Comparison of ENCODE assay signal across 1 cellular context in the genomic region with DNA sequence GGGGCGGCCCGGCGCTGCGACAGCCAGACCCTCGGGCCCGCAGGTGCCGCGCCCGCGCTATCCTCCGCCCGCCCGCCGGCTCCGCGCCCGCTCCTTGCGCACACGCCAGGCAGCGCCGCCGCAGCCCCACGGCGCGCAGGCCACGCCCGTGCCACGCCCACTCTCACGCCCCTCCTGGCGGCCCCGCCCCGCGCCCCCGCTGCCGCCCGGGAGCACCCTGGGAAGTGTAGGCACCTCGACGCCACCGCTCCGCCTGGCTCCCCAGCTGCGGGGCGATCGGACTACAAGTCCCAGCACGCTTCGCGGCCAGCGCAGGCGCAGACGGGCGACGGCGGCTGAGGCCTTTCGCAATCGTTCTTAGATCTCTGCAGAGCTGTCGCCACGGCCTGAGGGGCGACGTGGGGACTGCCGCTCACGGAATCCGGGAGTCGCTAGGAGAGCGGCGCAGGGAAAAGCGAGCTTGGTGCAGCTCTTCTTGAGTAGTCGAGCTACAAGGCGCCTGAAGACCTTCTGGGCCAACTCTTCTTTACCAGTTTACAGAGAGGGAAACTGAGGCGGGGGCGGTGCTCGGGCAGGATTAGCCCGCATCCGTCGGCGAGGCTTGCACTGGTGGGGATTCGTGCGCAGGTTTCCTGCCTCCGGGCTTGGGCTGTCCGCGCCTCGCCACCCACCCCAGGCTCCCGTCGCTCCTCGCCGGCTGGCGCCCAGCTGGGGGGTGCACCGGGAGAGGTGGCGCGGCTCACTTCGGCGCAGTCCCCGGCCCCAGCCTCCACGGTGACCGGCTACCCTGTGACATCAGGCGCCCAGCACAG.
TF ChIP-seq lines count a peak whose summit lies in the region.

A gene (minus strand): TSS at position 104 of the 812 bp plus-strand sequence. CDS start 124 bp downstream, outside the sequence.

TF ChIP-seq in neural cell, 6 proteins besides CTCF, POLR2A, EP300 and RAD21 (continued from another document):
- TF ChIP-seq MXI1 (conservative IDR thresholded peaks at IDR 0.05; ENCODE audit: poor library complexity, severe bottlenecking): peak; percentile 81
- TF ChIP-seq POLR2AphosphoS5 (IDR thresholded peaks at IDR 0.05): peak; percentile 92
- no peak for TF ChIP-seq EZH2 (IDR thresholded peaks at IDR 0.05; ENCODE audit: borderline replicate concordance, insufficient read depth, low read length, poor library complexity, severe bottlenecking)
- peak; percentile 59 for TF ChIP-seq TAF1 (IDR thresholded peaks at IDR 0.05; ENCODE audit: low read depth)
- TF ChIP-seq SMC3 (conservative IDR thresholded peaks at IDR 0.05; ENCODE audit: poor library complexity): peak; percentile 24
